In the genomic region with DNA sequence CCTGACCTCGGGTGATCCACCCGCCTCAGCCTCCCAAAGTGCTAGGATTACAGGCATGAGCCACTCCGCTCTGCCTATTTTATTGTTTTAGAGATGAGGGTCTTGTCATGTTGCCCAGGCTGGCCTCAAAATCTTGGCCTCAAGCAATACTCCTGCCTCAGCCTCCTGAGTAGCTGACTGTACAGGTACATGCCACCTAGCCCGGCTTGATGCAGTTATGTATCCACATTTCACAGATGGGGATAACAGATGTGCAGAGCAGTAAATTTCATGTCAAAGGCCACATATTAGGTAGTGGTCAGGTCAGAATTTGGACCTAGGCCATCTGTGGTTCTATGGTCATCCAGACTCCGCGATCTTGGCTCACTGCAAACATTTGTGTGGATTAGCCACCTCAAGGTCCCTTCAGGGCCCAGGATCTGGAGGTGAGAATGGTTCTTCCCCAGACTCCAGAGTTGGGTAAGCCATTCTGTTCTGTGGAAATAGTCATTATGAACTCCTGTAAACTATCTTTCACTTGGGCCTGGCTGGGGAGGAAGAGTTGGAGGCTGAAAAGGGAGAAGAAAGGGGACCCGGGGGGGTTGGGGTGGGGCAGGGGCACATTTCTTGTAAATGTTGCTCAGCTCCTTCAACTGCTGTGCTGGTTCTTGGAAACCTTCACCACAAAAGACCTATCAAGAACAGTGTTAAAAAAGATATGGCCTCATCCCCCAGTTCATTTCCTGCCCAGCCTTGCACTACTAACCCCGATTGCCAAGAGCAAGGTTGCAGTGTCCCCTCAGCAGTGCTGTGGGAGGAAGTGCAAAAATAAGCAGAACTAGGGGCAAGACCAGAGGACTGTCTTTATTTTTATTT, we compare ENCODE assay signal across 8 cellular contexts. TPM values are rescaled to one million over a fixed set of nuclear protein-coding genes. Genes with fewer than 3 reads are reported as not detected.
A peak's percentile ranks its signal among the peaks of the same experiment; 100 is the strongest.
DNase-seq lines count a peak whose midpoint lies in the region; ATAC-seq, FAIRE-seq and TF ChIP-seq lines count a peak whose summit lies in the region.

No MANE protein-coding gene starts in this region.

- WGBS in testis, 2 donors: 76 to 78% methylated on average over 8 of the region's 8 CpGs

- ATAC-seq in HG03159 (IDR thresholded peaks at IDR 0.05; ENCODE audit: unreplicated experiment): no peak

- TF ChIP-seq POLR2A in testis (IDR thresholded peaks at IDR 0.05): no peak

- no peaks in the 10 kb centered on the region for H3K36me3 ChIP-seq in testis (ENCODE audit: low read depth, missing control alignments)

- DNase-seq in HL-60 (ENCODE audit: low read depth in 1 of 2, low spot score in 1 of 2) (peak in 1 of 2 experiments; percentile 98), germinal center (ENCODE audit: low spot score) (peak; percentile 57), NCI-H2081 (lab: John Stamatoyannopoulos, UW) (no peak), testis (no peak), GM19239 (ENCODE audit: insufficient read length, low spot score) (no peak)
- DNase-seq in activated CD4-positive, alpha-beta T cell treated with anti-CD3 and anti-CD28 coated beads for 4 hours: peak; percentile 64
- DNase-seq in stimulated activated CD8-positive, alpha-beta memory T cell treated with anti-CD3 and anti-CD28 coated beads, Interleukin-12 subunit alpha, Interleukin-12 subunit beta, amount 100 ng/mL, for 4 hours (ENCODE audit: low read depth): peak; percentile 42

- H3K9me3 ChIP-seq in testis: no peaks in the 10 kb centered on the region

- intact Hi-C loops in testis (cut with DNase I; ENCODE audit: low total_unique reads): no loop called here

- TF ChIP-seq CTCF in HL-60 (IDR thresholded peaks at IDR 0.05; ENCODE audit: insufficient read depth, low read length) (no peak), testis (IDR thresholded peaks at IDR 0.05) (no peak)

- H3K4me3 ChIP-seq in HL-60 (replicated peaks; ENCODE audit: insufficient read depth, low read length) (no peak overlapping the region), testis (no peak overlapping the region)

- H3K27ac ChIP-seq in HL-60 (replicated peaks) (peak overlapping the region; percentile 78), testis (no peak overlapping the region)

- H3K27me3 ChIP-seq in HL-60 (ENCODE audit: insufficient read depth, poor library complexity, severe bottlenecking): no peaks in the 10 kb centered on the region
- H3K27me3 ChIP-seq in testis: no peaks in the 10 kb centered on the region

- no peak for FAIRE-seq in GM19239 (lab: Jason Lieb, UNC)

- H3K4me1 ChIP-seq in testis: no peaks in the 10 kb centered on the region

RNA-seq across cellular contexts. Expression of a gene that starts 13.0 kb away (rescaled TPM):
- total RNA-seq in testis: 10 to 100 TPM; 20.4 to 30.8 TPM
- 28.0 TPM for polyA plus RNA-seq in testis (ENCODE audit: insufficient read depth, low read depth, low replicate concordance)

Comparison
In these comparisons a context has a peak if more than half of its experiments do, and no peak if none do; other contexts are left out.
1. DNase-seq: peak in activated CD4-positive, alpha-beta T cell treated with anti-CD3 and anti-CD28 coated beads for 4 hours (2 of 2), germinal center (single experiment) and stimulated activated CD8-positive, alpha-beta memory T cell treated with anti-CD3 and anti-CD28 coated beads, Interleukin-12 subunit alpha, Interleukin-12 subunit beta, amount 100 ng/mL, for 4 hours (single experiment); none in NCI-H2081 (0 of 2), testis (single experiment) and GM19239 (single experiment).